1 cellular context compared by ENCODE assay signal in genomic region chr9:95102001-95102433, GRCh38.
TF ChIP-seq lines count a peak whose summit lies in the region.

No MANE protein-coding gene starts in this region.

TF ChIP-seq in GM23338, 12 proteins besides CTCF, POLR2A, EP300 and RAD21 (continued from another document):
- no peak for TF ChIP-seq REST (IDR thresholded peaks at IDR 0.05; ENCODE audit: unreplicated experiment)
- TF ChIP-seq JUNB (IDR thresholded peaks at IDR 0.05; ENCODE audit: unreplicated experiment) = no peak
- TF ChIP-seq ETS1 (IDR thresholded peaks at IDR 0.05) = no peak
